ENCODE assay signal across 20 cellular contexts in genomic region chr12:52264435-52264825, GRCh38. TPM values are rescaled to one million over a fixed set of nuclear protein-coding genes. Genes with fewer than 3 reads are reported as not detected.
DNase-seq lines count a peak whose midpoint lies in the region; ATAC-seq, FAIRE-seq and TF ChIP-seq lines count a peak whose summit lies in the region.
"Had no signal": no experiment of that assay in that cellular context is flagged by ENCODE, and none has a peak within 500 bp of the region (broad histone marks: within the 10 kb centered on the region; RNA-seq: fewer than 3 reads in every experiment).

No MANE protein-coding gene starts in this region.

- peaks cover 36% of the 10 kb centered on the region for H3K9me3 Mint-ChIP-seq in nephron progenitor cell
- H3K9me3 Mint-ChIP-seq: CD8-positive, alpha-beta memory T cell had no signal

- H3K4me3 ChIP-seq in A549, result no peak overlapping the region
- H3K4me3 ChIP-seq: BLaER1 treated with 17β-estradiol and CSF1 and Interleukin-3, amounts not matched to agents 10 nM and 100 nM; SJSA1 had no signal

- no peak for TF ChIP-seq EP300 in A549 (IDR thresholded peaks at IDR 0.05)

- peak overlapping the region; percentile 57 for H3K27ac Mint-ChIP-seq in nephron progenitor cell

- DNase-seq in A549 (ENCODE audit: low read depth in 1 of 2, low spot score in 1 of 2) (no peak), RPMI8226 (peak; percentile 72), globus pallidus (ENCODE audit: low spot score) (peak; percentile 76), nephron progenitor cell (no peak), NCI-H524 treated with DMSO at 0.1 percent for 48 hours (lab: John Stamatoyannopoulos, UW) (no peak), NCI-H1092 treated with DMSO at 0.1 percent for 48 hours (lab: John Stamatoyannopoulos, UW) (no peak), GM12891 (ENCODE audit: insufficient read length, low spot score) (no peak)
- DNase-seq: CD8-positive, alpha-beta memory T cell; DMS79 treated with DMSO at 0.1 percent for 48 hours; KBM-7; NCI-H1105; NCI-H1694; NCI-H345; NCI-H69; NK-92 treated with Interleukin-12 subunit alpha and Interleukin-12 subunit beta, amount 100 ng/mL, for 24 hours had no signal

- TF ChIP-seq POLR2A in A549 (IDR thresholded peaks at IDR 0.05; ENCODE audit: low read length) (no peak), GM12891 (IDR thresholded peaks at IDR 0.05; ENCODE audit: low read depth, low read length) (no peak)

- peak overlapping the region; percentile 25 to 74; a peak in 4 of 6 replicates for H3K27ac ChIP-seq in A549
- H3K27ac ChIP-seq: BLaER1 treated with 17β-estradiol and CSF1 and Interleukin-3, amounts not matched to agents 10 nM and 100 nM; RWPE1; SJSA1 had no signal

- H3K27me3 Mint-ChIP-seq in nephron progenitor cell (ENCODE audit: low read depth, poor library complexity), result peaks cover 26% of the 10 kb centered on the region

- H3K4me1 Mint-ChIP-seq in nephron progenitor cell, result peaks cover 31% of the 10 kb centered on the region

- H3K4me1 ChIP-seq in A549, result peaks cover 31% of the 10 kb centered on the region

- 95% methylated on average over 2 of the region's 2 CpGs for WGBS in A549 (ENCODE audit: missing lambda C conversion rate)

- no peak overlapping the region for H3K4me2 ChIP-seq in A549
- H3K4me2 ChIP-seq: BLaER1 treated with 17β-estradiol and CSF1 and Interleukin-3, amounts not matched to agents 10 nM and 100 nM had no signal

- CTCF ChIA-PET in A549 (lab: Yijun Ruan, JAX), result interaction anchor here (0.9 to 14.8 kb wide), 10 partner anchors 11 to 615 kb away, joined by 3 to 301 read pairs (median 6); partner anchors contain the start of gene KRT86

- TF ChIP-seq RAD21 in A549 (conservative IDR thresholded peaks at IDR 0.05 in 1 of 2, IDR thresholded peaks at IDR 0.05 in 1 of 2), result no peak

- H3K9me3 ChIP-seq in A549, result no peaks in the 10 kb centered on the region
- H3K9me3 ChIP-seq: SJSA1 had no signal

- POLR2A ChIA-PET in A549 (lab: Yijun Ruan, JAX), result interaction anchor here (0.7 to 1.0 kb wide), 2 partner anchors 11 to 21 kb away, joined by 3 to 4 read pairs; no protein-coding TSS in a partner anchor

- peaks cover 10% of the 10 kb centered on the region for H3K36me3 Mint-ChIP-seq in nephron progenitor cell (ENCODE audit: low read depth)
- H3K36me3 Mint-ChIP-seq: CD8-positive, alpha-beta memory T cell had no signal

- no peak for FAIRE-seq in A549 (lab: Jason Lieb, UNC)
- no peak for FAIRE-seq in GM12891 (lab: Jason Lieb, UNC)
- FAIRE-seq: H1 had no signal

- ATAC-seq in A549, result no peak
- ATAC-seq in HG02852 (IDR thresholded peaks at IDR 0.05; ENCODE audit: unreplicated experiment), result no peak

- TF ChIP-seq CTCF in A549 (IDR thresholded peaks at IDR 0.05), result no peak
- TF ChIP-seq CTCF in nephron progenitor cell (IDR thresholded peaks at IDR 0.05), result no peak

- no peak overlapping the region for H3K4me3 Mint-ChIP-seq in nephron progenitor cell
- H3K4me3 Mint-ChIP-seq: CD8-positive, alpha-beta memory T cell had no signal

TF ChIP-seq in A549, 52 proteins besides CTCF, POLR2A, EP300 and RAD21:
- TF ChIP-seq NPAS2 (CRISPR knock-in tag; IDR thresholded peaks at IDR 0.05; ENCODE audit: borderline replicate concordance) (no peak), EHMT2 (IDR thresholded peaks at IDR 0.05; ENCODE audit: low read depth) (no peak), SMC3 (IDR thresholded peaks at IDR 0.05) (no peak), ZNF302 (CRISPR knock-in tag; IDR thresholded peaks at IDR 0.05) (no peak), BHLHE40 (IDR thresholded peaks at IDR 0.05; ENCODE audit: low read depth, low read length) (no peak), SREBF2 (IDR thresholded peaks at IDR 0.05) (no peak), JUN (IDR thresholded peaks at IDR 0.05) (no peak), ESRRA (IDR thresholded peaks at IDR 0.05; ENCODE audit: borderline replicate concordance, low read length) (no peak), POLR2AphosphoS2 (conservative IDR thresholded peaks at IDR 0.05; ENCODE audit: low read length) (no peak), CHD2 (IDR thresholded peaks at IDR 0.05; ENCODE audit: low read length, partially characterized antibody) (no peak)

TF ChIP-seq in GM12891, 5 proteins besides CTCF, POLR2A, EP300 and RAD21:
- TF ChIP-seq POU2F2 (IDR thresholded peaks at IDR 0.05; ENCODE audit: low read depth, low read length) (no peak), PAX5 (IDR thresholded peaks at IDR 0.05; ENCODE audit: insufficient read depth, low read length, severe bottlenecking) (no peak), SPI1 (IDR thresholded peaks at IDR 0.05; ENCODE audit: low read depth, low read length) (no peak), TAF1 (IDR thresholded peaks at IDR 0.05; ENCODE audit: low read depth, low read length) (no peak), POLR2AphosphoS5 (IDR thresholded peaks at IDR 0.05; ENCODE audit: low read depth, low read length) (no peak)

RNA-seq across cellular contexts. Expression of gene KRT86, which starts 10.0 kb away (rescaled TPM):
- polyA plus RNA-seq in A549 (2011; rRNA removed) (23.5 and 43.0 TPM in 2 replicates), A549 (2017; fragmentation: RNase III; extraction: RNeasy Plus Mini Kit Qiagen cat#74134 plus additional on column Dnase treatment) (331 to 441 TPM (median 378 TPM) in 3 replicates)
- polyA plus RNA-seq in A549 (2012; cell fraction: cytosol; rRNA removed), result 10.6 and 13.1 TPM in 2 replicates
- polyA plus RNA-seq in A549 (2012; cell fraction: nucleus; rRNA removed), result 73.1 and 148 TPM in 2 replicates
- 4.4 and 5.3 TPM in 2 replicates for polyA minus RNA-seq in A549 (2011; rRNA and poly(A)+ RNA removed)
- polyA plus RNA-seq in GM12891 (2012; ENCODE audit: low read depth, missing spikeins), result 0.41 TPM
- polyA plus RNA-seq: CD8-positive, alpha-beta memory T cell had no signal

RNA-seq across cellular contexts. Expression of gene KRT81, which starts 26.9 kb away (rescaled TPM):
- polyA plus RNA-seq in A549 (2011; rRNA removed) (1,799 and 1,935 TPM in 2 replicates), A549 (2017; fragmentation: RNase III; extraction: RNeasy Plus Mini Kit Qiagen cat#74134 plus additional on column Dnase treatment) (3,419 to 3,643 TPM (median 3,445 TPM) in 3 replicates)
- 4,307 and 4,853 TPM in 2 replicates for polyA plus RNA-seq in A549 (2012; cell fraction: cytosol; rRNA removed)
- 4,173 and 4,472 TPM in 2 replicates for polyA plus RNA-seq in A549 (2012; cell fraction: nucleus; rRNA removed)
- 632 and 835 TPM in 2 replicates for polyA minus RNA-seq in A549 (2011; rRNA and poly(A)+ RNA removed)
- polyA plus RNA-seq in GM12891 (2012; ENCODE audit: low read depth, missing spikeins), result 0.06 TPM
- polyA plus RNA-seq: CD8-positive, alpha-beta memory T cell; H1 had no signal

RNA-seq across cellular contexts. Expression of gene KRT7, which starts 31.4 kb away (rescaled TPM):
- 2,033 and 2,623 TPM in 2 replicates for polyA plus RNA-seq in A549 (2011; rRNA removed)
- 5,680 and 6,103 TPM in 2 replicates for polyA plus RNA-seq in A549 (2012; cell fraction: cytosol; rRNA removed)
- 6,979 and 9,418 TPM in 2 replicates for polyA plus RNA-seq in A549 (2012; cell fraction: nucleus; rRNA removed)
- 3,055 to 3,652 TPM (median 3,189 TPM) in 3 replicates for polyA plus RNA-seq in A549 (2017; fragmentation: RNase III; extraction: RNeasy Plus Mini Kit Qiagen cat#74134 plus additional on column Dnase treatment)
- 2,472 and 2,922 TPM in 2 replicates for polyA minus RNA-seq in A549 (2011; rRNA and poly(A)+ RNA removed)
- polyA plus RNA-seq in GM12891 (2012; ENCODE audit: low read depth, missing spikeins), result 20.2 TPM
- polyA plus RNA-seq: CD8-positive, alpha-beta memory T cell had no signal

RNA-seq across cellular contexts. Expression of gene KRT83, which starts 56.8 kb away (rescaled TPM):
- polyA plus RNA-seq in A549 (2011; rRNA removed) (11.6 and 20.4 TPM in 2 replicates), A549 (2017; fragmentation: RNase III; extraction: RNeasy Plus Mini Kit Qiagen cat#74134 plus additional on column Dnase treatment) (43.3 to 52.1 TPM (median 44.8 TPM) in 3 replicates)
- polyA plus RNA-seq in A549 (2012; cell fraction: cytosol; rRNA removed), result 2.3 TPM in 2 replicates
- polyA plus RNA-seq in A549 (2012; cell fraction: nucleus; rRNA removed), result 1.4 and 1.8 TPM in 2 replicates
- polyA minus RNA-seq in A549 (2011; rRNA and poly(A)+ RNA removed), result 3.5 and 4.8 TPM in 2 replicates
- not detected for polyA plus RNA-seq in GM12891 (2012; ENCODE audit: low read depth, missing spikeins)
- polyA plus RNA-seq: CD8-positive, alpha-beta memory T cell; H1 had no signal

Comparison
In these comparisons a context has a peak if more than half of its experiments do, and no peak if none do; other contexts are left out.
1. DNase-seq: peak in RPMI8226 (single experiment) and globus pallidus (single experiment); none in A549 (0 of 2), nephron progenitor cell (single experiment), NCI-H524 treated with DMSO at 0.1 percent for 48 hours (single experiment), NCI-H1092 treated with DMSO at 0.1 percent for 48 hours (single experiment) and GM12891 (single experiment).